Comparison of ENCODE assay signal across 21 cellular contexts in genomic region chr9:131837836-131838235, GRCh38.
"Had no signal": no experiment of that assay in that cellular context is flagged by ENCODE, and none has a peak within 500 bp of the region (broad histone marks: within the 10 kb centered on the region; RNA-seq: fewer than 3 reads in every experiment).

No MANE protein-coding gene starts in this region.

- H3K4me3 ChIP-seq: breast epithelium, pancreas, stomach, suprapubic skin, tibial nerve had no signal

- H3K9me3 ChIP-seq: neutrophil, pancreas had no signal

- H3K36me3 Mint-ChIP-seq: activated naive CD8-positive, alpha-beta T cell treated with anti-CD3 and anti-CD28 coated beads, Interleukin-2, amount 10 ng/mL, durations not matched to agents 7 days and 5 days; natural killer cell treated with Interleukin-12 subunit alpha and Interleukin-12 subunit beta and Interleukin-15 and Interleukin-18, amount 100 ng/mL, for 72 hours; stimulated activated memory B cell treated with anti-CD40 and anti-IgM and Interleukin-4, amounts not matched to agents 10 μg/mL and 1 μg/mL and 100 μg/mL, for 72 hours had no signal

- H3K27ac ChIP-seq: breast epithelium, neutrophil, pancreas, stomach, suprapubic skin, tibial nerve, VCaP had no signal

- DNase-seq: activated CD4-positive, CD25-positive, alpha-beta regulatory T cell treated with anti-CD3 and anti-CD28 coated beads, Interleukin-2, amount 50 U/mL, for 72 hours; activated naive CD4-positive, alpha-beta T cell; activated naive CD8-positive, alpha-beta T cell treated with anti-CD3 and anti-CD28 coated beads, Interleukin-2, amount 10 ng/mL, durations not matched to agents 7 days and 5 days; amniotic stem cell; effector memory CD4-positive, alpha-beta T cell had no signal

- H3K27me3 ChIP-seq: pancreas had no signal

- H3K9me3 Mint-ChIP-seq: central memory CD8-positive, alpha-beta T cell; natural killer cell treated with Interleukin-12 subunit alpha and Interleukin-12 subunit beta and Interleukin-15 and Interleukin-18, amount 100 ng/mL, for 72 hours had no signal

- FAIRE-seq: colon, endothelial cell of umbilical vein, frontal cortex, pancreas, small intestine had no signal

- H3K4me1 ChIP-seq: breast epithelium, pancreas, suprapubic skin, tibial nerve had no signal

- H3K36me3 ChIP-seq: breast epithelium, neutrophil, pancreas, stomach, suprapubic skin, tibial nerve had no signal

- H3K27ac Mint-ChIP-seq: activated naive CD8-positive, alpha-beta T cell treated with anti-CD3 and anti-CD28 coated beads, Interleukin-2, amount 10 ng/mL, durations not matched to agents 7 days and 5 days; natural killer cell treated with Interleukin-12 subunit alpha and Interleukin-12 subunit beta and Interleukin-15 and Interleukin-18, amount 100 ng/mL, for 72 hours; stimulated activated memory B cell treated with anti-CD40 and anti-IgM and Interleukin-4, amounts not matched to agents 10 μg/mL and 1 μg/mL and 100 μg/mL, for 72 hours had no signal

- H3K4me3 Mint-ChIP-seq: activated naive CD8-positive, alpha-beta T cell treated with anti-CD3 and anti-CD28 coated beads, Interleukin-2, amount 10 ng/mL, durations not matched to agents 7 days and 5 days; central memory CD8-positive, alpha-beta T cell; natural killer cell treated with Interleukin-12 subunit alpha and Interleukin-12 subunit beta and Interleukin-15 and Interleukin-18, amount 100 ng/mL, for 72 hours; stimulated activated memory B cell treated with anti-CD40 and anti-IgM and Interleukin-4, amounts not matched to agents 10 μg/mL and 1 μg/mL and 100 μg/mL, for 72 hours had no signal

- ATAC-seq: esophagus mucosa; natural killer cell treated with Interleukin-12 subunit alpha and Interleukin-12 subunit beta and Interleukin-15 and Interleukin-18, amount 100 ng/mL, for 72 hours; sciatic nerve; stimulated activated memory B cell treated with anti-CD40 and anti-IgM and Interleukin-4, amounts not matched to agents 10 μg/mL and 1 μg/mL and 100 μg/mL, for 72 hours had no signal
